ENCODE assay signal across 23 cellular contexts in the genomic region with DNA sequence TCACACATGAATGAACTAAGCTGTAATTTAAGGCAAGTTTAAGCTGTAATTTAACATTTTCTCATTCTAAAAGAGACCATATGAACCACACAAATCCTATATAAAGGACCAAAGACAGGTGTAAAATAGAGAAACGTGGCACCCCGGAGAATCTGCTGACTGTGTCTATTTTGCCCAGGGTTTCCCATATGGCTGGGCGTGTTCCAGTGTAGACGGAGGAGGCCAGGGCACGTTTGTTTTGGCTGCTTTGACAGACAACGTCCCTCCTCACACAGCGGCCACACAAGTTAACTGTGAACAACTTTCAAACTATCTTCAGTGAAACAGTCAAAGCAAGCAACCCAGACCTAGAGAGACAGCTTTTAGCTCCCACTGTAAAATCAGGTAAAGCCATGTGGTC.
"Had no signal": no experiment of that assay in that cellular context is flagged by ENCODE, and none has a peak within 500 bp of the region (broad histone marks: within the 10 kb centered on the region; RNA-seq: fewer than 3 reads in every experiment).

No MANE protein-coding gene starts in this region.

- H3K4me1 Mint-ChIP-seq: mesothelial cell of epicardium had no signal

- ATAC-seq: body of pancreas; effector memory CD8-positive, alpha-beta T cell; left colon; SK-N-SH treated with all-trans-retinoic acid at 6 μM for 48 hours had no signal

- DNase-seq: activated CD4-positive, alpha-beta T cell treated with anti-CD3 and anti-CD28 coated beads, Interleukin-2, amount 50 U/mL, for 4 hours; activated CD4-positive, CD25-positive, alpha-beta regulatory T cell treated with anti-CD3 and anti-CD28 coated beads, Interleukin-2, amount 50 U/mL, for 72 hours; activated naive CD4-positive, alpha-beta T cell treated with anti-CD3 and anti-CD28 coated beads, Interleukin-2, amount 50 U/mL, for 16 hours; activated T-cell treated with anti-CD3 and anti-CD28 coated beads for 4 hours; amygdala; caudate nucleus; effector memory CD8-positive, alpha-beta T cell; left colon; occipital lobe; stimulated activated CD4-positive, alpha-beta T cell treated with anti-CD3 and anti-CD28 coated beads, Interleukin-12 subunit alpha, Interleukin-12 subunit beta, amount 100 ng/mL, for 4 hours; stimulated activated CD4-positive, alpha-beta T cell treated with anti-CD3 and anti-CD28 coated beads, Interleukin-1b, Interleukin-23, amount 100 ng/mL, for 48 hours; stimulated activated naive CD4-positive, alpha-beta T cell; T-helper 1 cell; T1000 had no signal

- H3K4me3 Mint-ChIP-seq: effector memory CD8-positive, alpha-beta T cell; mesothelial cell of epicardium; nephron had no signal

- H3K36me3 ChIP-seq: upper lobe of right lung had no signal

- H3K4me3 ChIP-seq: body of pancreas, lung, upper lobe of right lung had no signal

- H3K27ac Mint-ChIP-seq: effector memory CD8-positive, alpha-beta T cell; mesothelial cell of epicardium; progenitor cell of endocrine pancreas had no signal

- H3K9me3 Mint-ChIP-seq: effector memory CD8-positive, alpha-beta T cell had no signal

- FAIRE-seq: islet of Langerhans had no signal

- H3K27ac ChIP-seq: body of pancreas, upper lobe of right lung, VCaP had no signal

- H3K9me3 ChIP-seq: body of pancreas, upper lobe of right lung had no signal

- H3K4me1 ChIP-seq: body of pancreas had no signal

- H3K27me3 ChIP-seq: body of pancreas, upper lobe of right lung had no signal

- H3K27me3 Mint-ChIP-seq: effector memory CD8-positive, alpha-beta T cell; progenitor cell of endocrine pancreas had no signal
